Comparison of ENCODE assay signal across 1 cellular context in the genomic region with DNA sequence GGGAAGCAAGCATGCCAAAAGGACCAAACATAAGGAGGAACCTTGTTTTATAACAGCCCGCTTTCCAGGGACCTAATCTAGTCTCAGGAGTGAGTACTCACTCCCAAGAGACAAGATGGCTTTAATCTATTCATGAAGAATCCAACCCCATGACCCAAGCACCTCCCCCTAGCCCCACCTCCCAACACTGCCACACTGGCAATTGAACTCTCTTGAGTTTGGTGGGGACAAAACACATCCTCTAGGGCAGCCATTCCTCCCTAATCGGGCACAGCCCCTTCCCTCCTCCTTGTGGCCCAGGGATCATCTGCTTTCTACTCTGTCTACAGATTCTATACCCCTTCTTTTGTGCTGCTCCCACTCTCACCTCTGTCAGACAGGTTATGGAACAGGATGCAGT.
TF ChIP-seq lines count a peak whose summit lies in the region.

No MANE protein-coding gene starts in this region.

TF ChIP-seq in GM23338, 12 proteins besides CTCF, POLR2A, EP300 and RAD21 (continued from another document):
- TF ChIP-seq, protein P1, sequence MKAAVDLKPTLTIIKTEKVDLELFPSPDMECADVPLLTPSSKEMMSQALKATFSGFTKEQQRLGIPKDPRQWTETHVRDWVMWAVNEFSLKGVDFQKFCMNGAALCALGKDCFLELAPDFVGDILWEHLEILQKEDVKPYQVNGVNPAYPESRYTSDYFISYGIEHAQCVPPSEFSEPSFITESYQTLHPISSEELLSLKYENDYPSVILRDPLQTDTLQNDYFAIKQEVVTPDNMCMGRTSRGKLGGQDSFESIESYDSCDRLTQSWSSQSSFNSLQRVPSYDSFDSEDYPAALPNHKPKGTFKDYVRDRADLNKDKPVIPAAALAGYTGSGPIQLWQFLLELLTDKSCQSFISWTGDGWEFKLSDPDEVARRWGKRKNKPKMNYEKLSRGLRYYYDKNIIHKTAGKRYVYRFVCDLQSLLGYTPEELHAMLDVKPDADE (IDR thresholded peaks at IDR 0.05): no peak
- TF ChIP-seq, protein P2, sequence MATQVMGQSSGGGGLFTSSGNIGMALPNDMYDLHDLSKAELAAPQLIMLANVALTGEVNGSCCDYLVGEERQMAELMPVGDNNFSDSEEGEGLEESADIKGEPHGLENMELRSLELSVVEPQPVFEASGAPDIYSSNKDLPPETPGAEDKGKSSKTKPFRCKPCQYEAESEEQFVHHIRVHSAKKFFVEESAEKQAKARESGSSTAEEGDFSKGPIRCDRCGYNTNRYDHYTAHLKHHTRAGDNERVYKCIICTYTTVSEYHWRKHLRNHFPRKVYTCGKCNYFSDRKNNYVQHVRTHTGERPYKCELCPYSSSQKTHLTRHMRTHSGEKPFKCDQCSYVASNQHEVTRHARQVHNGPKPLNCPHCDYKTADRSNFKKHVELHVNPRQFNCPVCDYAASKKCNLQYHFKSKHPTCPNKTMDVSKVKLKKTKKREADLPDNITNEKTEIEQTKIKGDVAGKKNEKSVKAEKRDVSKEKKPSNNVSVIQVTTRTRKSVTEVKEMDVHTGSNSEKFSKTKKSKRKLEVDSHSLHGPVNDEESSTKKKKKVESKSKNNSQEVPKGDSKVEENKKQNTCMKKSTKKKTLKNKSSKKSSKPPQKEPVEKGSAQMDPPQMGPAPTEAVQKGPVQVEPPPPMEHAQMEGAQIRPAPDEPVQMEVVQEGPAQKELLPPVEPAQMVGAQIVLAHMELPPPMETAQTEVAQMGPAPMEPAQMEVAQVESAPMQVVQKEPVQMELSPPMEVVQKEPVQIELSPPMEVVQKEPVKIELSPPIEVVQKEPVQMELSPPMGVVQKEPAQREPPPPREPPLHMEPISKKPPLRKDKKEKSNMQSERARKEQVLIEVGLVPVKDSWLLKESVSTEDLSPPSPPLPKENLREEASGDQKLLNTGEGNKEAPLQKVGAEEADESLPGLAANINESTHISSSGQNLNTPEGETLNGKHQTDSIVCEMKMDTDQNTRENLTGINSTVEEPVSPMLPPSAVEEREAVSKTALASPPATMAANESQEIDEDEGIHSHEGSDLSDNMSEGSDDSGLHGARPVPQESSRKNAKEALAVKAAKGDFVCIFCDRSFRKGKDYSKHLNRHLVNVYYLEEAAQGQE (IDR thresholded peaks at IDR 0.05; ENCODE audit: unreplicated experiment): no peak
- no peak for TF ChIP-seq EZH2 (IDR thresholded peaks at IDR 0.05; ENCODE audit: low read depth, unreplicated experiment)
